ENCODE assay signal across 26 cellular contexts in the genomic region with DNA sequence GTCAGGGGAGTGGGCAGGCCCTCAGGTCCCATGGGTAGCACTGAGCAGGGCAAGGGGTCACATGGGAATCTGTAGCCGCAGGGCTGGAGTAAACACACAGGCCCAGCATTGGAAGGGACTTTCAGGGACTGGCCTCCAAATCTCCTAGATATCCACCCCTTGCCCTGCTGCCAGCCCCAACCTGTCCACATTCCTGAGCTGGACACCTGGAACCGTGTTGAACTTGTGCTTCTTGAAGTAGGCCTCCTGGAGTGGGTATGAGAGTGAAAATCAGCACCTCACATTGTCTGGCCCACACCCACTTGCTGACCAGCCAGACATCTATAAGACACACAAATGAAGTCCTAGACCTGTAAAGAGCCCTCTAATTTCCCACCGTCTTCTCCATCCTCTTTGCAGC. TPM values are rescaled to one million over a fixed set of nuclear protein-coding genes. Genes with fewer than 3 reads are reported as not detected.
"Had no signal": no experiment of that assay in that cellular context is flagged by ENCODE, and none has a peak within 500 bp of the region (broad histone marks: within the 10 kb centered on the region; RNA-seq: fewer than 3 reads in every experiment).

No MANE protein-coding gene starts in this region.

- H3K27ac ChIP-seq: hepatocyte, neural progenitor cell, ovary had no signal

- H3K4me1 ChIP-seq: neural progenitor cell had no signal

- H3K27ac Mint-ChIP-seq: activated CD8-positive, alpha-beta T cell treated with anti-CD3 and anti-CD28 coated beads for 36 hours; activated naive CD4-positive, alpha-beta T cell treated with anti-CD3 and anti-CD28 coated beads, Interleukin-2, amount 10 ng/mL, durations not matched to agents 7 days and 5 days; activated naive CD8-positive, alpha-beta T cell treated with anti-CD3 and anti-CD28 coated beads, Interleukin-2, amount 50 U/mL, for 24 hours; activated T-cell treated with anti-CD3 and anti-CD28 coated beads, Interleukin-2, amount 50 U/mL, for 24 hours; neural progenitor cell; stimulated activated memory B cell treated with anti-CD40 and anti-IgM and Interleukin-4, amounts not matched to agents 10 μg/mL and 1 μg/mL and 100 μg/mL, for 72 hours; T-cell had no signal

- H3K4me3 Mint-ChIP-seq: activated CD8-positive, alpha-beta T cell treated with anti-CD3 and anti-CD28 coated beads for 36 hours; activated naive CD4-positive, alpha-beta T cell treated with anti-CD3 and anti-CD28 coated beads, Interleukin-2, amount 10 ng/mL, durations not matched to agents 7 days and 5 days; activated naive CD8-positive, alpha-beta T cell treated with anti-CD3 and anti-CD28 coated beads, Interleukin-2, amount 50 U/mL, for 24 hours; activated T-cell treated with anti-CD3 and anti-CD28 coated beads, Interleukin-2, amount 50 U/mL, for 24 hours; neural progenitor cell; stimulated activated memory B cell treated with anti-CD40 and anti-IgM and Interleukin-4, amounts not matched to agents 10 μg/mL and 1 μg/mL and 100 μg/mL, for 72 hours; T-cell had no signal

- FAIRE-seq: endothelial cell of umbilical vein, urothelium cell line had no signal

- DNase-seq: activated CD4-positive, alpha-beta T cell treated with anti-CD3 and anti-CD28 coated beads for 48 hours; activated CD4-positive, CD25-positive, alpha-beta regulatory T cell; activated CD8-positive, alpha-beta T cell treated with anti-CD3 and anti-CD28 coated beads for 36 hours; activated naive CD4-positive, alpha-beta T cell treated with anti-CD3 and anti-CD28 coated beads, Interleukin-2, amount 10 ng/mL, durations not matched to agents 7 days and 5 days; activated naive CD8-positive, alpha-beta T cell treated with anti-CD3 and anti-CD28 coated beads, Interleukin-2, amount 50 U/mL, for 24 hours; activated T-cell treated with anti-CD3 and anti-CD28 coated beads, Interleukin-2, amount 50 U/mL, for 24 hours; anterior cingulate cortex; dermis blood vessel endothelial cell; effector memory CD4-positive, alpha-beta T cell; foreskin fibroblast; left cardiac atrium; ovary; stimulated activated CD4-positive, alpha-beta T cell treated with anti-CD3 and anti-CD28 coated beads, Interleukin-4, amount 100 ng/mL, for 24 hours; T-cell; T-helper 9 cell had no signal

- H3K79me2 ChIP-seq: hepatocyte had no signal

- H3K27me3 ChIP-seq: hepatocyte, neural progenitor cell, ovary had no signal

- H3K9ac ChIP-seq: neural progenitor cell had no signal

- H3K27me3 Mint-ChIP-seq: activated CD8-positive, alpha-beta T cell treated with anti-CD3 and anti-CD28 coated beads for 36 hours; activated naive CD4-positive, alpha-beta T cell treated with anti-CD3 and anti-CD28 coated beads, Interleukin-2, amount 10 ng/mL, durations not matched to agents 7 days and 5 days; activated naive CD8-positive, alpha-beta T cell treated with anti-CD3 and anti-CD28 coated beads, Interleukin-2, amount 50 U/mL, for 24 hours; activated T-cell treated with anti-CD3 and anti-CD28 coated beads, Interleukin-2, amount 50 U/mL, for 24 hours; stimulated activated memory B cell treated with anti-CD40 and anti-IgM and Interleukin-4, amounts not matched to agents 10 μg/mL and 1 μg/mL and 100 μg/mL, for 72 hours; T-cell had no signal

- H3K9me3 ChIP-seq: ovary had no signal

- H3K36me3 ChIP-seq: neural progenitor cell, ovary had no signal

- H3K4me2 ChIP-seq: hepatocyte, neural progenitor cell, smooth muscle cell had no signal

- H3K9me3 Mint-ChIP-seq: activated CD8-positive, alpha-beta T cell treated with anti-CD3 and anti-CD28 coated beads for 36 hours; activated naive CD4-positive, alpha-beta T cell treated with anti-CD3 and anti-CD28 coated beads, Interleukin-2, amount 10 ng/mL, durations not matched to agents 7 days and 5 days; activated naive CD8-positive, alpha-beta T cell treated with anti-CD3 and anti-CD28 coated beads, Interleukin-2, amount 50 U/mL, for 24 hours; activated T-cell treated with anti-CD3 and anti-CD28 coated beads, Interleukin-2, amount 50 U/mL, for 24 hours; neural progenitor cell; stimulated activated memory B cell treated with anti-CD40 and anti-IgM and Interleukin-4, amounts not matched to agents 10 μg/mL and 1 μg/mL and 100 μg/mL, for 72 hours; T-cell had no signal

- H3K4me3 ChIP-seq: hepatocyte, neural progenitor cell, ovary, smooth muscle cell had no signal

- ATAC-seq: activated CD8-positive, alpha-beta T cell treated with anti-CD3 and anti-CD28 coated beads for 36 hours; activated naive CD8-positive, alpha-beta T cell treated with anti-CD3 and anti-CD28 coated beads, Interleukin-2, amount 50 U/mL, for 24 hours; left cardiac atrium; sciatic nerve; SK-N-SH treated with all-trans-retinoic acid at 6 μM for 48 hours; stimulated activated memory B cell treated with anti-CD40 and anti-IgM and Interleukin-4, amounts not matched to agents 10 μg/mL and 1 μg/mL and 100 μg/mL, for 72 hours; T-cell had no signal

- H3K4me1 Mint-ChIP-seq: activated naive CD4-positive, alpha-beta T cell treated with anti-CD3 and anti-CD28 coated beads, Interleukin-2, amount 10 ng/mL, durations not matched to agents 7 days and 5 days had no signal

- H2AFZ ChIP-seq: hepatocyte, neural progenitor cell had no signal

RNA-seq across cellular contexts. Expression of gene P3R3URF, which starts 14.3 kb away (rescaled TPM):
- total RNA-seq: activated CD8-positive, alpha-beta T cell treated with anti-CD3 and anti-CD28 coated beads for 36 hours; cerebellum; dermis blood vessel endothelial cell; endothelial cell of umbilical vein; hepatocyte; left cardiac atrium; lung microvascular endothelial cell; ovary; sciatic nerve; smooth muscle cell; T-cell had no signal
- polyA plus RNA-seq: endothelial cell of umbilical vein, hepatocyte, ovary, smooth muscle cell, thymus had no signal

RNA-seq across cellular contexts. Expression of gene TSPAN1, which starts 15.7 kb away (rescaled TPM):
- total RNA-seq: activated CD8-positive, alpha-beta T cell treated with anti-CD3 and anti-CD28 coated beads for 36 hours; lung microvascular endothelial cell had no signal
